8 cellular contexts compared by ENCODE assay signal in the genomic region with DNA sequence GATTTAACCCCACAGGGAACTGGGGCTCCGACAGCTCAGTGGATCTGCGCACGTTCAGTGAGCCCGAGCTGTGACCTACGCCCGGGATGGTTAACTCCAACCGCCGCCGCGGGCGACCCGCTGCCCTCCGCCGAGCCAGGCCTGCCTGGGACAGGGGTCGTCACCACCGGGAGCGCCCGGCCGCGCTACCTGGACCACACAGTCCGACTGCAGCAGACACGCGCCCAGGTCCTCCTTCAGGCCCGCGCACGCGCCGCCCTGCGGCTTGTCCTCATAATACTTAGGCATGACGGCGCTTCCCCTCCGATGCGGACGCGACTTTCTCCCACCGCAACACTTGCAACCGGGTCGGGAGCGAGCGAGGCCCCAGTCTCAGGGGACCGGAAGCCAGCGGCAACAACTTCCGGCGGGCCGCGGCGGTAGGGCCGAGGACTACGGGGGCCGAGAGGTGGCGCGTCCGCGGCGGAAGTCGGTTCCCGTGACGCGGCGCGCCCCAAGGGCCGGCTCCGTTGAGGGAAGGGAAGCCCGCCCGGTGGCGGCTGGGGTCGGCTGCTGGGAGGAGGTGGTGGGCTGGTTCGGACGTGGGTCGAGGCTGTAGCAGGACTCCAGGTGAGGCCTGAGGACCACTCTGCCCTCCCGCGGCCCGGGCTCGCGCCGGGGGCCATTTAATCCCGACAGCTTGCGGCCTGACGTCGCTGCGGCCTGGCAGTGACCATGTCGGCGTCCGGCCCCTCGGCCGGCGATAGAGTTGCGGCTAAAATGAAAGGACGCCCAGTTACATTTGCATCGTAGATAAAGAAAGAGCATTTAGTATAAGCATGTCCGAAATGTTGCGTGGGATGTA. TPM values are rescaled to one million over a fixed set of nuclear protein-coding genes. Genes with fewer than 3 reads are reported as not detected.
DNase-seq lines count a peak whose midpoint lies in the region; ATAC-seq, FAIRE-seq and TF ChIP-seq lines count a peak whose summit lies in the region.

A gene with protein sequence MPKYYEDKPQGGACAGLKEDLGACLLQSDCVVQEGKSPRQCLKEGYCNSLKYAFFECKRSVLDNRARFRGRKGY (minus strand): TSS at position 395 of the 844 bp plus-strand sequence. CDS start 107 bp downstream, at position 288.
A gene with protein sequence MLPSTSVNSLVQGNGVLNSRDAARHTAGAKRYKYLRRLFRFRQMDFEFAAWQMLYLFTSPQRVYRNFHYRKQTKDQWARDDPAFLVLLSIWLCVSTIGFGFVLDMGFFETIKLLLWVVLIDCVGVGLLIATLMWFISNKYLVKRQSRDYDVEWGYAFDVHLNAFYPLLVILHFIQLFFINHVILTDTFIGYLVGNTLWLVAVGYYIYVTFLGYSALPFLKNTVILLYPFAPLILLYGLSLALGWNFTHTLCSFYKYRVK (plus strand): TSS at position 472 of the 844 bp plus-strand sequence. CDS start 1,171 bp downstream, outside the sequence.

- POLR2A ChIA-PET in T-cell (lab: Charles Lee): interaction anchor here in 1 of 2 donors (0.7 to 1.2 kb wide), 2 partner anchors 9 to 36 kb away, joined by 3 read pairs; no protein-coding TSS in a partner anchor

- H3K27me3 Mint-ChIP-seq in T-cell: no peaks in the 10 kb centered on the region
- H3K27me3 Mint-ChIP-seq in type B pancreatic cell: no peaks in the 10 kb centered on the region

- peaks cover 24% of the 10 kb centered on the region for H3K36me3 Mint-ChIP-seq in T-cell
- peaks cover 19% of the 10 kb centered on the region for H3K36me3 Mint-ChIP-seq in type B pancreatic cell

- DNase-seq in GM12892 (ENCODE audit: insufficient read length): peak; percentile 97
- peak; percentile 87 for DNase-seq in NCI-H146 (lab: John Stamatoyannopoulos, UW)
- peak; percentile 72 to 92 (median 86) for DNase-seq in T-cell
- peak; percentile 92 for DNase-seq in heart right ventricle
- DNase-seq in posterior cingulate gyrus: peak; percentile 80 to 97 (median 87)
- peak; percentile 91 for DNase-seq in type B pancreatic cell (ENCODE audit: extremely low spot score, unreplicated experiment)

- WGBS in adipose tissue, 3 donors: 0 to 1% (median 1%) methylated on average over 86 to 92 of the region's 92 CpGs
- 0 to 1% methylated on average over 92 of the region's 92 CpGs for WGBS in heart right ventricle, 2 donors

- H3K27ac ChIP-seq in adipose tissue (ENCODE audit: low read depth, low read length) (peak within 1 kb of the TSS; percentile 91), heart right ventricle (peak within 1 kb of the TSS; percentile 84 to 100 (median 96))

- TF ChIP-seq POLR2A in GM12892 (IDR thresholded peaks at IDR 0.05; ENCODE audit: low read depth, low read length): peak; percentile 93

- H3K4me3 Mint-ChIP-seq in T-cell (peak within 1 kb of the TSS; percentile 85 to 95 (median 90)), type B pancreatic cell (peak within 1 kb of the TSS; percentile 92)

- CTCF ChIA-PET in T-cell (lab: Charles Lee): interaction anchor here in 1 of 2 donors (0.6 to 1.1 kb wide), 2 partner anchors 10 to 228 kb away, joined by 3 to 5 read pairs; no protein-coding TSS in a partner anchor

- TF ChIP-seq CTCF in heart right ventricle (IDR thresholded peaks at IDR 0.05): peak in 3 of 9 donors; percentile 2 to 18 (median 9)
- TF ChIP-seq CTCF in type B pancreatic cell (conservative IDR thresholded peaks at IDR 0.05): peak; percentile 30

- H3K4me3 ChIP-seq in heart right ventricle: peak within 1 kb of the TSS; percentile 62 to 99 (median 94)

- no peaks in the 10 kb centered on the region for H3K9me3 ChIP-seq in heart right ventricle

- peaks cover 16 to 65% (median 54%) of the 10 kb centered on the region in 9 donors for H3K4me1 ChIP-seq in heart right ventricle

- H3K36me3 ChIP-seq in heart right ventricle: peaks cover 0 to 46% (median 20%) of the 10 kb centered on the region in 9 donors

- H3K9me3 Mint-ChIP-seq in T-cell (no peaks in the 10 kb centered on the region), type B pancreatic cell (no peaks in the 10 kb centered on the region)

- peak within 1 kb of the TSS; percentile 87 to 94 for H3K27ac Mint-ChIP-seq in T-cell
- peak within 1 kb of the TSS; percentile 92 for H3K27ac Mint-ChIP-seq in type B pancreatic cell

- peak; percentile 90 for FAIRE-seq in GM12892 (lab: Jason Lieb, UNC)

- intact Hi-C loops in heart right ventricle (cut with DNase I): loop anchor here in 5 of 10 donors (5.0 to 10.0 kb wide), 3 partner anchors 41 to 194 kb away; a partner anchor contains a TSS
- intact Hi-C loops in posterior cingulate gyrus (cut with DNase I): loop anchor here (5.0 kb wide), 1 partner anchor 196 kb away; no protein-coding TSS in a partner anchor

- no peaks in the 10 kb centered on the region for H3K27me3 ChIP-seq in heart right ventricle

- ATAC-seq in HG02852 (IDR thresholded peaks at IDR 0.05; ENCODE audit: unreplicated experiment) (peak; percentile 83), T-cell (replicated peaks in 1 of 4) (peak; percentile 86 to 92 (median 88)), heart right ventricle (peak; percentile 96 to 99 (median 98))

- peaks cover 65 to 75% (median 70%) of the 10 kb centered on the region in 3 donors for H3K4me1 Mint-ChIP-seq in T-cell
- H3K4me1 Mint-ChIP-seq in type B pancreatic cell (ENCODE audit: unreplicated experiment): peaks cover 42% of the 10 kb centered on the region

RNA-seq across cellular contexts. Expression of the first gene that starts in this region (rescaled TPM):
- 38.7 TPM for polyA plus RNA-seq in GM12892 (2012; ENCODE audit: missing spikeins)
- total RNA-seq in T-cell (10 to 100 TPM; 24.6 to 45.8 (median 39.9) TPM), heart right ventricle (10 to 100 TPM; 20.2 to 33.8 (median 26.0) TPM), type B pancreatic cell (ENCODE audit: low replicate concordance) (33.6 and 39.3 TPM in 2 replicates)
- polyA plus RNA-seq in adipose tissue (10 to 100 TPM; 16.0 to 45.1 (median 19.3) TPM), heart right ventricle (10 to 100 TPM; 22.6 to 61.2 TPM)

RNA-seq across cellular contexts. Expression of the second gene that starts in this region (rescaled TPM):
- 33.3 TPM for polyA plus RNA-seq in GM12892 (2012; ENCODE audit: missing spikeins)
- 10 to 100 TPM; 19.5 to 37.9 (median 29.5) TPM for total RNA-seq in T-cell
- 10 to 100 TPM; 23.4 to 38.6 (median 36.8) TPM for polyA plus RNA-seq in adipose tissue
- 10 to 100 TPM; 21.3 to 34.2 (median 25.3) TPM for total RNA-seq in heart right ventricle
- polyA plus RNA-seq in heart right ventricle: 10 to 100 TPM; 30.4 to 58.4 TPM
- total RNA-seq in type B pancreatic cell (ENCODE audit: low replicate concordance): 45.0 and 49.4 TPM in 2 replicates

Comparison
In these comparisons a context has a peak if more than half of its experiments do, and no peak if none do; other contexts are left out.
1. Peak in every context shown above with its lines: DNase-seq, ATAC-seq, H3K4me3 ChIP-seq and H3K27ac ChIP-seq.